In the genomic region with DNA sequence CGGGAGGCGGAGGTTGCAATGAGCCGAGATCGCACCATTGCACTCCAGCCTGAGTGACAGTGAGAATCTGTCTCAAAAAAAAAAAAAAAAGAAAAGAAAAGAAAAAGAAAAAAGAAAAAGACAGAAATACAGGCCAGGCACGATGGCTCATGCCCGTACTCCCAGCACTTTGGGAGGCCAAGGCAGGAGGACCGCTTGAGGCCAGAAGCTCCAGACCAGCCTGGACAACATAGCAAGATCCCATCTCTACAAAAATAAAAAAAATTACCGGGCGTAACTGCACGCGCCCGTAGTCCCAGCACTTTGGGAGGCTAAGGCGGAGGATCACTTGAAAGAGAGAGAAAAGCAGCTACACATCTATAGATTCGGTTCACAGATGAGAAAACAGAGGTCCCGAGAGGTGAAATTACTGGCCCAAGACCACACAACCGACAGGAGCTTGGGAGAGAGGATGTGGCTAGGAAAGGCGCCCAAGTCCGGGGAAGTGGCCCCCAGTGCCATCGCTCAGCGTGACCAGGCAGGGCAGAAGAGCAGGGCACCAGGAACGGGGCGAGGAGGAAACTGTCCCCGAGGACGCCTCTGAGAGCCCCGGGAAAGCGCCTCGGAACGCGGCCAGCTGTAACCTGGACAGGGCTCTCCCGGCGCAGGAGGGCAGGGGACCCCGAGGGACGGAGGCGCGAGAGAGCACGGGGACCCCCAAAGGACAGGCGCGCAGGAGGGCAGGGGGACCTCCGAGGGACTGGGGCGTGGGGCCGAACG, we compare ENCODE assay signal across 8 cellular contexts. TPM values are rescaled to one million over a fixed set of nuclear protein-coding genes. Genes with fewer than 3 reads are reported as not detected.
DNase-seq lines count a peak whose midpoint lies in the region; ATAC-seq, FAIRE-seq and TF ChIP-seq lines count a peak whose summit lies in the region.

No MANE protein-coding gene starts in this region.

- H3K9ac ChIP-seq in MM.1S (ENCODE audit: low read length) (peak overlapping the region; percentile 81), HepG2 (ENCODE audit: insufficient read depth, low read depth, low read length) (peak overlapping the region; percentile 90)

- peak overlapping the region; percentile 98 for H3K4me2 ChIP-seq in MM.1S (ENCODE audit: low read depth, low read length)
- peak overlapping the region; percentile 90 for H3K4me2 ChIP-seq in HepG2 (ENCODE audit: low read depth, low read length)

- H3K4me1 ChIP-seq in CD4-positive, alpha-beta memory T cell (ENCODE audit: insufficient read depth, low read length): peaks cover 8% of the 10 kb centered on the region
- H3K4me1 ChIP-seq in MM.1S (ENCODE audit: low read length) (no peaks in the 10 kb centered on the region), HepG2 (ENCODE audit: insufficient read depth, low read length) (peaks cover 41% of the 10 kb centered on the region), thymus (ENCODE audit: control insufficient read depth, insufficient read depth, low read length) (peaks cover 6% of the 10 kb centered on the region)

- H3K27ac Mint-ChIP-seq in CD4-positive, alpha-beta memory T cell: peak overlapping the region; percentile 81 to 94 (median 90)

- peak in 1 of 5 donors; percentile 5 for DNase-seq in CD4-positive, alpha-beta memory T cell
- DNase-seq in MM.1S (no peak), cardiac fibroblast (ENCODE audit: low read depth in 2 of 2) (peak in 1 of 2 donors; percentile 32), HepG2 (ENCODE audit: low spot score) (no peak), NCI-H345 treated with DMSO at 0.1 percent for 48 hours (lab: John Stamatoyannopoulos, UW; ENCODE audit: unreplicated experiment) (no peak)

- intact Hi-C loops in CD4-positive, alpha-beta memory T cell (cut with micrococcal nuclease): loop anchor here (1.0 to 5.0 kb wide), 4 partner anchors 41 to 319 kb away; partner anchors contain the start of genes CHST12, EIF3B, MRM2 and NUDT1
- intact Hi-C loops in HepG2 (cut with micrococcal nuclease; ENCODE audit: unreplicated experiment): loop anchor here (1.0 to 10.0 kb wide), 2 partner anchors 44 to 69 kb away; partner anchors contain the start of genes MRM2 and NUDT1

- H3K4me3 ChIP-seq in CD4-positive, alpha-beta memory T cell (ENCODE audit: low read length in 2 of 2): peak overlapping the region; percentile 57 to 61
- H3K4me3 ChIP-seq in MM.1S (ENCODE audit: low read length) (peak overlapping the region; percentile 97), cardiac fibroblast (replicated peaks in 1 of 2; ENCODE audit: low read depth in 2 of 2, low read length in 2 of 2) (peak overlapping the region; percentile 94 to 95), HepG2 (replicated peaks in 1 of 3; ENCODE audit: insufficient read depth in 1 of 3, low read depth in 2 of 3, low read length in 3 of 3) (peak overlapping the region; percentile 86 to 96 (median 89)), thymus (ENCODE audit: low read length) (peak overlapping the region; percentile 60)

- H3K9me3 Mint-ChIP-seq in CD4-positive, alpha-beta memory T cell: no peaks in the 10 kb centered on the region

- H3K9me2 ChIP-seq in MM.1S (replicated peaks; ENCODE audit: insufficient read depth, low read length): no peaks in the 10 kb centered on the region

- H3F3A ChIP-seq in MM.1S (ENCODE audit: insufficient read depth, low read length): no peaks in the 10 kb centered on the region

- H3K4me1 Mint-ChIP-seq in CD4-positive, alpha-beta memory T cell: peaks cover 6 to 20% (median 10%) of the 10 kb centered on the region in 4 donors

- TSS peak; percentile 45 for BruUV-seq in HepG2 (replicated peaks; lab: Mats Ljungman, UMichigan)

- TF ChIP-seq CTCF in MM.1S (IDR thresholded peaks at IDR 0.05; ENCODE audit: low read length) (no peak), cardiac fibroblast (IDR thresholded peaks at IDR 0.05; ENCODE audit: low read depth, low read length) (no peak), HepG2 (CRISPR knock-in tag; IDR thresholded peaks at IDR 0.05) (no peak)

- ATAC-seq in GM21529 (IDR thresholded peaks at IDR 0.05; ENCODE audit: unreplicated experiment): peak; percentile 17
- ATAC-seq in HepG2: peak; percentile 50
- ATAC-seq in HG03378 (IDR thresholded peaks at IDR 0.05; ENCODE audit: unreplicated experiment): no peak

- H3K79me2 ChIP-seq in MM.1S (ENCODE audit: low read length) (peaks cover 28% of the 10 kb centered on the region), HepG2 (ENCODE audit: insufficient read depth, low read length) (peaks cover 33% of the 10 kb centered on the region)

- H3K36me3 ChIP-seq in CD4-positive, alpha-beta memory T cell (ENCODE audit: insufficient read depth, low read length): no peaks in the 10 kb centered on the region
- H3K36me3 ChIP-seq in MM.1S (replicated peaks; ENCODE audit: insufficient read depth, low read length): no peaks in the 10 kb centered on the region
- peaks cover 3 to 4% of the 10 kb centered on the region in 2 experiments; a peak in 1 of 5 replicates for H3K36me3 ChIP-seq in HepG2 (replicated peaks in 1 of 2; ENCODE audit: control insufficient read depth in 1 of 2, insufficient read depth in 2 of 2, low read length in 2 of 2)
- H3K36me3 ChIP-seq in thymus (ENCODE audit: control insufficient read depth, insufficient read depth): no peaks in the 10 kb centered on the region

- no peaks in the 10 kb centered on the region for H3K36me3 Mint-ChIP-seq in CD4-positive, alpha-beta memory T cell

- in situ Hi-C loops in HepG2 (cut with HindIII; ENCODE audit: extremely low pct_ligation_motif_present, low pct_unique_long_range_greater_than_20kb): no loop called here

- H4K20me1 ChIP-seq in MM.1S (ENCODE audit: insufficient read depth, low read length): no peaks in the 10 kb centered on the region
- H4K20me1 ChIP-seq in HepG2 (ENCODE audit: insufficient read depth, low read length): no peaks in the 10 kb centered on the region

- POLR2A ChIA-PET in CD4-positive, alpha-beta memory T cell (lab: Charles Lee; ENCODE audit: partially characterized antibody): interaction anchor here (1.0 to 1.5 kb wide), 2 partner anchors 40 to 72 kb away, joined by 5 to 6 read pairs; partner anchors contain the start of genes MRM2 and NUDT1
- POLR2A ChIA-PET in HepG2 (lab: Yijun Ruan, JAX): interaction anchor here (2.1 kb wide), 1 partner anchor 40 kb away, joined by 9 read pairs; the partner anchor contains the start of gene EIF3B

- H3K27me3 ChIP-seq in CD4-positive, alpha-beta memory T cell (ENCODE audit: insufficient read depth, low read length): no peaks in the 10 kb centered on the region
- H3K27me3 ChIP-seq in MM.1S (replicated peaks; ENCODE audit: insufficient read depth, low read length): no peaks in the 10 kb centered on the region
- no peaks in the 10 kb centered on the region; a peak in 1 of 5 replicates for H3K27me3 ChIP-seq in HepG2 (ENCODE audit: control insufficient read depth in 1 of 2, insufficient read depth in 2 of 2, low read length in 2 of 2)
- no peaks in the 10 kb centered on the region for H3K27me3 ChIP-seq in thymus (ENCODE audit: control insufficient read depth, insufficient read depth)

- H3K4me3 Mint-ChIP-seq in CD4-positive, alpha-beta memory T cell: peak overlapping the region; percentile 89 to 96 (median 93)

- H3K27ac ChIP-seq in CD4-positive, alpha-beta memory T cell (ENCODE audit: low read depth, low read length): peak overlapping the region; percentile 32
- no peak overlapping the region for H3K27ac ChIP-seq in MM.1S (ENCODE audit: low read length)
- H3K27ac ChIP-seq in HepG2 (ENCODE audit: extremely low read length, insufficient read depth, low read length): peak overlapping the region; percentile 75
- peak overlapping the region; percentile 70 for H3K27ac ChIP-seq in thymus (ENCODE audit: low read depth)

- H2AFZ ChIP-seq in MM.1S (ENCODE audit: low read length) (peak overlapping the region; percentile 92), HepG2 (ENCODE audit: low read length) (no peak overlapping the region)

- no peaks in the 10 kb centered on the region for H3K9me3 ChIP-seq in CD4-positive, alpha-beta memory T cell (ENCODE audit: control insufficient read depth in 1 of 2, low read length in 2 of 2)
- H3K9me3 ChIP-seq in MM.1S (replicated peaks; ENCODE audit: insufficient read depth, low read length) (no peaks in the 10 kb centered on the region), HepG2 (ENCODE audit: low read length) (no peaks in the 10 kb centered on the region), thymus (ENCODE audit: control insufficient read depth) (no peaks in the 10 kb centered on the region)

- TF ChIP-seq EP300 in HepG2 (IDR thresholded peaks at IDR 0.05; ENCODE audit: low read depth in 2 of 2, low read length in 2 of 2) (no peak), HepG2 (CRISPR knock-in tag; IDR thresholded peaks at IDR 0.05; ENCODE audit: borderline replicate concordance) (no peak)

- CTCF ChIA-PET in CD4-positive, alpha-beta memory T cell (lab: Charles Lee; ENCODE audit: partially characterized antibody): interaction anchor here (0.7 kb wide), 1 partner anchor 816 kb away, joined by 3 read pairs; no protein-coding TSS in a partner anchor
- CTCF ChIA-PET in HepG2 (lab: Yijun Ruan, JAX; ENCODE audit: low intra/inter-chr PET ratio, low total read pairs): no interaction called here

- TF ChIP-seq POLR2A in HepG2 (IDR thresholded peaks at IDR 0.05; ENCODE audit: insufficient read depth in 1 of 2, low read depth in 2 of 2, low read length in 2 of 2): no peak; a peak in 1 of 4 replicates

- no peak for FAIRE-seq in HepG2 (lab: Jason Lieb, UNC)

- 25% methylated on average over 22 of the region's 42 CpGs for WGBS in HepG2 (ENCODE audit: low lambda C conversion rate)
- WGBS in thymus: 28% methylated on average over 42 of the region's 42 CpGs

- H3K27me3 Mint-ChIP-seq in CD4-positive, alpha-beta memory T cell: no peaks in the 10 kb centered on the region

- no peak for TF ChIP-seq RAD21 in HepG2 (CRISPR knock-in tag; IDR thresholded peaks at IDR 0.05)

RNA-seq across cellular contexts. Expression of gene SNX8, which starts 0.6 kb away (rescaled TPM):
- total RNA-seq in CD4-positive, alpha-beta memory T cell: 1 to 10 TPM; 6.9 to 9.9 TPM
- polyA plus RNA-seq in CD4-positive, alpha-beta memory T cell: 1 to 10 TPM; 6.6 to 7.4 TPM
- 20.6 and 33.7 TPM in 2 replicates for total RNA-seq in HepG2 (2016; rRNA removed; fragmentation: Illumina TruSeq; extraction: Trizol)
- total RNA-seq in HepG2 (2016; cell fraction: cytosol; rRNA removed; fragmentation: Illumina TruSeq; extraction: Trizol; ENCODE audit: low read depth): 10.1 and 10.2 TPM in 2 replicates
- 22.2 and 35.3 TPM in 2 replicates for total RNA-seq in HepG2 (2016; cell fraction: insoluble cytoplasmic fraction; rRNA removed; fragmentation: Illumina TruSeq; extraction: Trizol)
- total RNA-seq in HepG2 (2016; cell fraction: membrane; rRNA removed; fragmentation: Illumina TruSeq; extraction: Trizol): 13.0 and 13.3 TPM in 2 replicates
- total RNA-seq in HepG2 (2016; cell fraction: nucleus; rRNA removed; fragmentation: Illumina TruSeq; extraction: Trizol): 18.8 and 19.1 TPM in 2 replicates
- polyA plus RNA-seq in HepG2 (2011; rRNA removed) (45.2 and 46.2 TPM in 2 replicates), thymus (25.9 TPM)
- polyA plus RNA-seq in HepG2 (2011; cell fraction: cytosol; rRNA removed): 17.4 and 28.0 TPM in 2 replicates
- 34.3 and 35.3 TPM in 2 replicates for polyA plus RNA-seq in HepG2 (2011; cell fraction: nucleus; rRNA removed)
- polyA plus RNA-seq in HepG2 (2012): 22.7 and 25.0 TPM in 2 replicates
- polyA plus RNA-seq in HepG2 (2016; cell fraction: cytosol; fragmentation: Illumina TruSeq; extraction: Trizol; ENCODE audit: low read depth): 8.9 and 11.6 TPM in 2 replicates
- 46.0 and 46.5 TPM in 2 replicates for polyA plus RNA-seq in HepG2 (2016; cell fraction: insoluble cytoplasmic fraction; fragmentation: Illumina TruSeq; extraction: Trizol; ENCODE audit: low read depth)
- polyA plus RNA-seq in HepG2 (2016; cell fraction: membrane; fragmentation: Illumina TruSeq; extraction: Trizol; ENCODE audit: low read depth): 14.2 and 16.9 TPM in 2 replicates
- 34.2 and 34.5 TPM in 2 replicates for polyA plus RNA-seq in HepG2 (2016; cell fraction: nucleus; fragmentation: Illumina TruSeq; extraction: Trizol; ENCODE audit: insufficient read depth, low read depth)
- polyA minus RNA-seq in HepG2 (2011; rRNA and poly(A)+ RNA removed; ENCODE audit: low replicate concordance): 102 and 111 TPM in 2 replicates
- 18.2 and 21.3 TPM in 2 replicates for polyA minus RNA-seq in HepG2 (2011; cell fraction: cytosol; rRNA and poly(A)+ RNA removed)
- polyA minus RNA-seq in HepG2 (2011; cell fraction: nucleus; rRNA and poly(A)+ RNA removed): 8.0 and 15.6 TPM in 2 replicates

RNA-seq across cellular contexts. Expression of gene EIF3B, which starts 41.0 kb away (rescaled TPM):
- 100 to 1,000 TPM; 126 to 138 TPM for total RNA-seq in CD4-positive, alpha-beta memory T cell
- 100 to 1,000 TPM in 1 of 2 donors, 10 to 100 TPM in 1; 78.7 to 135 TPM for polyA plus RNA-seq in CD4-positive, alpha-beta memory T cell
- total RNA-seq in HepG2 (2016; rRNA removed; fragmentation: Illumina TruSeq; extraction: Trizol): 241 and 244 TPM in 2 replicates
- total RNA-seq in HepG2 (2016; cell fraction: cytosol; rRNA removed; fragmentation: Illumina TruSeq; extraction: Trizol; ENCODE audit: low read depth): 49.6 and 52.0 TPM in 2 replicates
- 219 and 236 TPM in 2 replicates for total RNA-seq in HepG2 (2016; cell fraction: insoluble cytoplasmic fraction; rRNA removed; fragmentation: Illumina TruSeq; extraction: Trizol)
- 63.0 and 67.9 TPM in 2 replicates for total RNA-seq in HepG2 (2016; cell fraction: membrane; rRNA removed; fragmentation: Illumina TruSeq; extraction: Trizol)
- total RNA-seq in HepG2 (2016; cell fraction: nucleus; rRNA removed; fragmentation: Illumina TruSeq; extraction: Trizol): 134 and 151 TPM in 2 replicates
- 91.2 and 92.2 TPM in 2 replicates for polyA plus RNA-seq in HepG2 (2011; rRNA removed)
- 70.3 and 78.7 TPM in 2 replicates for polyA plus RNA-seq in HepG2 (2011; cell fraction: cytosol; rRNA removed)
- 243 and 250 TPM in 2 replicates for polyA plus RNA-seq in HepG2 (2011; cell fraction: nucleus; rRNA removed)
- 151 and 176 TPM in 2 replicates for polyA plus RNA-seq in HepG2 (2012)
- polyA plus RNA-seq in HepG2 (2016; cell fraction: cytosol; fragmentation: Illumina TruSeq; extraction: Trizol; ENCODE audit: low read depth): 11.2 and 14.3 TPM in 2 replicates
- polyA plus RNA-seq in HepG2 (2016; cell fraction: insoluble cytoplasmic fraction; fragmentation: Illumina TruSeq; extraction: Trizol; ENCODE audit: low read depth): 177 and 198 TPM in 2 replicates
- polyA plus RNA-seq in HepG2 (2016; cell fraction: membrane; fragmentation: Illumina TruSeq; extraction: Trizol; ENCODE audit: low read depth): 27.4 and 32.0 TPM in 2 replicates
- polyA plus RNA-seq in HepG2 (2016; cell fraction: nucleus; fragmentation: Illumina TruSeq; extraction: Trizol; ENCODE audit: insufficient read depth, low read depth): 244 and 264 TPM in 2 replicates
- polyA minus RNA-seq in HepG2 (2011; rRNA and poly(A)+ RNA removed; ENCODE audit: low replicate concordance): 152 and 244 TPM in 2 replicates
- 100 and 101 TPM in 2 replicates for polyA minus RNA-seq in HepG2 (2011; cell fraction: cytosol; rRNA and poly(A)+ RNA removed)
- 124 and 130 TPM in 2 replicates for polyA minus RNA-seq in HepG2 (2011; cell fraction: nucleus; rRNA and poly(A)+ RNA removed)
- 86.0 TPM for polyA plus RNA-seq in thymus
